ENCODE assay signal across 21 cellular contexts in the genomic region with DNA sequence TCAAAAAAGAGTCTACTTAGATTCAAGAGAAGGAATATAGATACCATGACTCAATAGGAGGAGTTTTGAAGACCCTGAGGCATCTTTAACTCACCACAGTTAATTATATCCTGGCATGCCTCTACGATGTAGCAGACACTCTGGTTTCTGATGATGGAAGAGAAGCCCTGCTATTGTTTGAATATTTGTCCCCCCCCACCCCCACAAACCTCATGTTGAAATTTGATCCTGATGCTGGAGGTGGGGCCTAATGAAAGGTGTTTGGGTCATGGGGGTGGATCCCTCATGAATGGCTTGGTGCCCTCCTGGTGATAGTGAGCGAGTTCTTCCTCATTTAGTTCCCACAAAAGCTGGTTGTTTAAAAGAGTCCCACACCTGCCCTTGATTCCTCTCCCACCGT.
A peak's percentile ranks its signal among the peaks of the same experiment; 100 is the strongest.
DNase-seq lines count a peak whose midpoint lies in the region; ATAC-seq and TF ChIP-seq lines count a peak whose summit lies in the region.
"Had no signal": no experiment of that assay in that cellular context is flagged by ENCODE, and none has a peak within 500 bp of the region (broad histone marks: within the 10 kb centered on the region; RNA-seq: fewer than 3 reads in every experiment).

No MANE protein-coding gene starts in this region.

- no peaks in the 10 kb centered on the region for H3K36me3 Mint-ChIP-seq in glutamatergic neuron (ENCODE audit: unreplicated experiment)
- H3K36me3 Mint-ChIP-seq: CD4-positive, CD25-positive, alpha-beta regulatory T cell had no signal

- ATAC-seq in HG03457 (IDR thresholded peaks at IDR 0.05; ENCODE audit: unreplicated experiment) = no peak
- ATAC-seq: HepG2 had no signal

- peak overlapping the region; percentile 16 for H3K4me3 Mint-ChIP-seq in glutamatergic neuron (ENCODE audit: unreplicated experiment)
- H3K4me3 Mint-ChIP-seq: CD4-positive, CD25-positive, alpha-beta regulatory T cell; central memory CD8-positive, alpha-beta T cell; nephron had no signal

- H3K4me1 Mint-ChIP-seq in glutamatergic neuron (ENCODE audit: low read depth, unreplicated experiment) = peaks cover 2% of the 10 kb centered on the region
- H3K4me1 Mint-ChIP-seq: central memory CD8-positive, alpha-beta T cell; nephron had no signal

- H3K27me3 Mint-ChIP-seq in glutamatergic neuron (ENCODE audit: unreplicated experiment) = no peaks in the 10 kb centered on the region

- no peak for TF ChIP-seq CTCF in glutamatergic neuron (IDR thresholded peaks at IDR 0.05; ENCODE audit: partially characterized antibody, unreplicated experiment)

- DNase-seq in COR-L47 (lab: John Stamatoyannopoulos, UW) = peak; percentile 3
- peak; percentile 47 for DNase-seq in HT1080 (ENCODE audit: low read depth)
- peak; percentile 29 for DNase-seq in OCI-M1 (lab: John Stamatoyannopoulos, UW)
- no peak for DNase-seq in glutamatergic neuron
- DNase-seq in H4 (ENCODE audit: low spot score) = no peak
- DNase-seq in DMS153 (lab: John Stamatoyannopoulos, UW) = no peak
- no peak for DNase-seq in DMS114 treated with DMSO at 0.1 percent for 48 hours (lab: John Stamatoyannopoulos, UW; ENCODE audit: unreplicated experiment)
- DNase-seq: activated gamma-delta T cell treated with Interleukin-2 at 50 U/mL for 16 hours; amniotic stem cell; CD4-positive, CD25-positive, alpha-beta regulatory T cell; DND-41; MG63; NCI-H187 treated with DMSO at 0.1 percent for 48 hours; NCI-H526 treated with DMSO at 0.1 percent for 48 hours; RPMI8226; stimulated activated CD4-positive, alpha-beta T cell treated with anti-CD3 and anti-CD28 coated beads, Interleukin-4, amount 100 ng/mL, for 1 hour; SW 1271 had no signal

- no peak overlapping the region for H3K27ac Mint-ChIP-seq in glutamatergic neuron (ENCODE audit: unreplicated experiment)
- H3K27ac Mint-ChIP-seq: CD4-positive, CD25-positive, alpha-beta regulatory T cell; nephron had no signal

- H3K9me3 Mint-ChIP-seq in glutamatergic neuron (ENCODE audit: unreplicated experiment) = no peaks in the 10 kb centered on the region
- H3K9me3 Mint-ChIP-seq: central memory CD8-positive, alpha-beta T cell had no signal

Comparison
In these comparisons a context has a peak if more than half of its experiments do, and no peak if none do; other contexts are left out.
1. DNase-seq: peak in COR-L47 (single experiment), HT1080 (single experiment) and OCI-M1 (single experiment); none in glutamatergic neuron (single experiment), H4 (single experiment), DMS153 (single experiment) and DMS114 treated with DMSO at 0.1 percent for 48 hours (single experiment).